Comparison of ENCODE assay signal across 9 cellular contexts in genomic region chr6:95866732-95867131, GRCh38.
A peak's percentile ranks its signal among the peaks of the same experiment; 100 is the strongest.
DNase-seq lines count a peak whose midpoint lies in the region; FAIRE-seq and TF ChIP-seq lines count a peak whose summit lies in the region.
"Had no signal": no experiment of that assay in that cellular context is flagged by ENCODE, and none has a peak within 500 bp of the region (broad histone marks: within the 10 kb centered on the region; RNA-seq: fewer than 3 reads in every experiment).

No MANE protein-coding gene starts in this region.

- no peaks in the 10 kb centered on the region for H3K23me2 ChIP-seq in H1 (ENCODE audit: low read depth, low read length)

- H2BK5ac ChIP-seq in H1 (ENCODE audit: low read depth, low read length) (no peak overlapping the region), mesenchymal stem cell (ENCODE audit: low read depth, low read length, poor library complexity, severe bottlenecking) (no peak overlapping the region)

- intact Hi-C loops in left ventricle myocardium inferior (cut with micrococcal nuclease): no loop called here
- intact Hi-C loops in cardiac septum (cut with DNase I): loop anchor here (5.0 kb wide), 1 partner anchor 434 kb away; no protein-coding TSS in a partner anchor

- CTCF ChIA-PET in H1 (lab: Charles Lee; ENCODE audit: partially characterized antibody): interaction anchor here (0.7 to 2.8 kb wide), 30 partner anchors 8 to 530 kb away, joined by 3 to 17 read pairs (median 3); partner anchors contain the start of gene FUT9

- 66% methylated on average over 7 of the region's 7 CpGs; no CpG with 5 or more reads in 1 of the 2 experiments for WGBS in H1 (ENCODE audit: extremely low coverage in 1 of 2, insufficient coverage in 1 of 2, insufficient read length in 1 of 2, insufficient replicate concordance in 2 of 2, low coverage in 1 of 2, low lambda C conversion rate in 2 of 2, missing lambda C conversion rate in 1 of 2), 2 experiments
- WGBS in mesenchymal stem cell: 41% methylated on average over 7 of the region's 7 CpGs

- no peak overlapping the region for H4K91ac ChIP-seq in H1 (replicated peaks; ENCODE audit: insufficient read length, low read length)
- H4K91ac ChIP-seq in mesenchymal stem cell (ENCODE audit: low read length): no peak overlapping the region

- H2AK5ac ChIP-seq in H1 (ENCODE audit: low read depth, low read length): no peak overlapping the region
- no peak overlapping the region for H2AK5ac ChIP-seq in mesenchymal stem cell (ENCODE audit: low read length, severe bottlenecking)

- no peaks in the 10 kb centered on the region for H4K20me1 ChIP-seq in H1 (replicated peaks in 1 of 2; ENCODE audit: control insufficient read depth in 1 of 2, insufficient read depth in 2 of 2, low read length in 2 of 2)

- H3K4me1 ChIP-seq in left ventricle myocardium inferior (no peaks in the 10 kb centered on the region), H1 (replicated peaks in 1 of 4; ENCODE audit: control insufficient read depth in 3 of 4, insufficient read depth in 4 of 4, low read length in 3 of 4) (no peaks in the 10 kb centered on the region), mesenchymal stem cell (ENCODE audit: control insufficient read depth, insufficient read depth, low read depth, low read length) (no peaks in the 10 kb centered on the region)

- H4K5ac ChIP-seq in H1 (ENCODE audit: insufficient read length, low read depth, low read length): no peak overlapping the region

- no peaks in the 10 kb centered on the region for H3K79me2 ChIP-seq in H1 (ENCODE audit: control insufficient read depth in 1 of 2, insufficient read depth in 2 of 2, low read length in 2 of 2)

- no peak overlapping the region for H2BK12ac ChIP-seq in H1 (ENCODE audit: low read depth, low read length)
- H2BK12ac ChIP-seq in mesenchymal stem cell (ENCODE audit: low read length in 2 of 2): no peak overlapping the region

- peak; percentile 74 to 76 for TF ChIP-seq RAD21 in H1 (IDR thresholded peaks at IDR 0.05 in 1 of 2, conservative IDR thresholded peaks at IDR 0.05 in 1 of 2; ENCODE audit: low read depth in 2 of 2, low read length in 2 of 2)

- no peak for TF ChIP-seq EP300 in H1 (IDR thresholded peaks at IDR 0.05; ENCODE audit: borderline replicate concordance in 1 of 2, low read depth in 2 of 2, low read length in 2 of 2)

- H3K14ac ChIP-seq in H1 (ENCODE audit: insufficient read length): no peak overlapping the region
- H3K14ac ChIP-seq in mesenchymal stem cell (ENCODE audit: low read length in 2 of 2): no peak overlapping the region

- H3K9ac ChIP-seq in H1 (replicated peaks in 1 of 4; ENCODE audit: extremely low read depth in 1 of 4, low read depth in 3 of 4, low read length in 3 of 4) (no peak overlapping the region), mesenchymal stem cell (ENCODE audit: low read length) (no peak overlapping the region)

- H3K79me1 ChIP-seq in H1 (ENCODE audit: low read depth, low read length) (no peaks in the 10 kb centered on the region), mesenchymal stem cell (replicated peaks; ENCODE audit: low read length, poor library complexity, severe bottlenecking) (no peaks in the 10 kb centered on the region)

- H2BK15ac ChIP-seq in H1 (ENCODE audit: low read length) (no peak overlapping the region), mesenchymal stem cell (ENCODE audit: low read depth, poor library complexity, severe bottlenecking) (no peak overlapping the region)

- no peak overlapping the region for H3K18ac ChIP-seq in H1 (ENCODE audit: extremely low read depth, low read length)
- H3K18ac ChIP-seq in mesenchymal stem cell (ENCODE audit: low read depth in 1 of 2, low read length in 2 of 2): no peak overlapping the region

- H3K4ac ChIP-seq in H1 (replicated peaks; ENCODE audit: insufficient read length, low read depth, low read length): no peak overlapping the region
- H3K4ac ChIP-seq in mesenchymal stem cell (ENCODE audit: low read depth in 1 of 2, low read length in 2 of 2): no peak overlapping the region

- H3K27me3 ChIP-seq in left ventricle myocardium inferior (ENCODE audit: low read depth): no peaks in the 10 kb centered on the region
- no peaks in the 10 kb centered on the region for H3K27me3 ChIP-seq in H1 (replicated peaks in 1 of 4; ENCODE audit: control insufficient read depth in 3 of 4, extremely low read depth in 1 of 4, insufficient read depth in 3 of 4, low read length in 3 of 4)
- H3K27me3 ChIP-seq in mesenchymal stem cell (ENCODE audit: control insufficient read depth in 1 of 2, insufficient read depth in 1 of 2, low read length in 2 of 2): no peaks in the 10 kb centered on the region

- no peak overlapping the region for H3K56ac ChIP-seq in H1 (replicated peaks; ENCODE audit: insufficient read length, low read depth, low read length)

- H3K23ac ChIP-seq in H1 (ENCODE audit: insufficient read length): no peak overlapping the region
- no peak overlapping the region for H3K23ac ChIP-seq in mesenchymal stem cell (ENCODE audit: low read length in 2 of 2)

- H2AFZ ChIP-seq in H1 (ENCODE audit: low read length): no peak overlapping the region
- H2AFZ ChIP-seq in mesenchymal stem cell (ENCODE audit: low read depth, low read length): no peak overlapping the region

- no peak overlapping the region for H3K4me3 ChIP-seq in left ventricle myocardium inferior
- no peak overlapping the region for H3K4me3 ChIP-seq in H1 (ENCODE audit: extremely low read depth in 1 of 4, insufficient read depth in 2 of 4, low read depth in 3 of 4, low read length in 4 of 4)
- no peak overlapping the region for H3K4me3 ChIP-seq in mesenchymal stem cell (ENCODE audit: insufficient read depth in 1 of 2, low read depth in 1 of 2, low read length in 2 of 2)
- no peak overlapping the region for H3K4me3 ChIP-seq in foreskin fibroblast (ENCODE audit: low read depth in 1 of 2, low read length in 2 of 2)

- TF ChIP-seq CTCF in left ventricle myocardium inferior (IDR thresholded peaks at IDR 0.05; ENCODE audit: borderline replicate concordance): peak; percentile 59
- peak; percentile 52 to 70 (median 55) for TF ChIP-seq CTCF in H1 (IDR thresholded peaks at IDR 0.05; ENCODE audit: control extremely low read depth in 1 of 3, insufficient read depth in 1 of 3, low read depth in 1 of 3, low read length in 3 of 3)
- TF ChIP-seq CTCF in foreskin fibroblast (IDR thresholded peaks at IDR 0.05; ENCODE audit: low read depth, low read length): no peak

- H3K9me3 ChIP-seq in left ventricle myocardium inferior (replicated peaks) (peaks cover 3% of the 10 kb centered on the region), H1 (ENCODE audit: insufficient read depth in 2 of 2, low read depth in 1 of 2, low read length in 1 of 2) (no peaks in the 10 kb centered on the region), mesenchymal stem cell (ENCODE audit: control insufficient read depth, low read length) (no peaks in the 10 kb centered on the region)

- H3K36me3 ChIP-seq in left ventricle myocardium inferior (no peaks in the 10 kb centered on the region), H1 (ENCODE audit: control insufficient read depth in 2 of 4, insufficient read depth in 4 of 4, low read length in 3 of 4) (no peaks in the 10 kb centered on the region), mesenchymal stem cell (ENCODE audit: control insufficient read depth in 1 of 2, insufficient read depth in 2 of 2, low read depth in 1 of 2, low read length in 2 of 2) (no peaks in the 10 kb centered on the region)

- DNase-seq in left ventricle myocardium inferior (no peak), cardiac septum (ENCODE audit: low spot score) (no peak), NCI-H2029 treated with DMSO at 0.1 percent for 48 hours (lab: John Stamatoyannopoulos, UW) (peak; percentile 1), H1 (ENCODE audit: low read depth in 1 of 2, low spot score in 2 of 2) (peak in 1 of 2 experiments; percentile 5), urothelium cell line (ENCODE audit: low spot score) (peak; percentile 2), mesenchymal stem cell (no peak), AG08396 (ENCODE audit: low spot score) (no peak), foreskin fibroblast (no peak)
- DNase-seq: DMS79 treated with DMSO at 0.1 percent for 48 hours had no signal

- no peak overlapping the region for H2BK20ac ChIP-seq in H1 (ENCODE audit: low read length)

- POLR2A ChIA-PET in H1 (lab: Charles Lee; ENCODE audit: partially characterized antibody): no interaction called here

- TF ChIP-seq POLR2A in H1 (IDR thresholded peaks at IDR 0.05; ENCODE audit: control extremely low read depth in 1 of 2, low read depth in 2 of 2, low read length in 2 of 2): no peak

- H4K8ac ChIP-seq in H1 (ENCODE audit: extremely low read depth, insufficient read depth, low read length) (no peak overlapping the region), mesenchymal stem cell (ENCODE audit: low read length) (no peak overlapping the region)

- H3K27ac ChIP-seq in left ventricle myocardium inferior (replicated peaks) (no peak overlapping the region), H1 (ENCODE audit: low read depth, low read length) (no peak overlapping the region), mesenchymal stem cell (ENCODE audit: low read length, poor library complexity, severe bottlenecking) (no peak overlapping the region)

- H3K4me2 ChIP-seq in H1 (ENCODE audit: insufficient read depth in 1 of 2, low read depth in 2 of 2, low read length in 2 of 2): no peak overlapping the region
- H3K4me2 ChIP-seq in mesenchymal stem cell (ENCODE audit: low read length, poor library complexity, severe bottlenecking): no peak overlapping the region

- no peak for FAIRE-seq in H1 (lab: Jason Lieb, UNC)
- FAIRE-seq in urothelium cell line (lab: Jason Lieb, UNC): no peak

- H2BK120ac ChIP-seq in H1 (replicated peaks; ENCODE audit: low read depth, low read length) (no peak overlapping the region), mesenchymal stem cell (ENCODE audit: low read depth, low read length) (no peak overlapping the region)

TF ChIP-seq in H1, 55 proteins besides CTCF, POLR2A, EP300 and RAD21:
- TF ChIP-seq RFX5 (IDR thresholded peaks at IDR 0.05; ENCODE audit: borderline replicate concordance, low read depth, low read length): no peak
- TF ChIP-seq BRCA1 (IDR thresholded peaks at IDR 0.05; ENCODE audit: low read depth, low read length): no peak
- TF ChIP-seq NANOG (IDR thresholded peaks at IDR 0.05; ENCODE audit: insufficient read depth, low read depth, low read length, poor library complexity, severe bottlenecking): no peak
- no peak for TF ChIP-seq SIX5 (IDR thresholded peaks at IDR 0.05; ENCODE audit: low read depth, low read length)
- TF ChIP-seq SRF (IDR thresholded peaks at IDR 0.05; ENCODE audit: low read depth, low read length): no peak
- no peak for TF ChIP-seq RXRA (IDR thresholded peaks at IDR 0.05; ENCODE audit: insufficient read depth, low read depth, low read length)
- TF ChIP-seq FOSL1 (IDR thresholded peaks at IDR 0.05; ENCODE audit: insufficient read depth, low read depth, low read length): no peak
- no peak for TF ChIP-seq BCL11A (IDR thresholded peaks at IDR 0.05; ENCODE audit: low read depth in 2 of 2, low read length in 2 of 2)
- TF ChIP-seq KDM1A (IDR thresholded peaks at IDR 0.05; ENCODE audit: borderline replicate concordance, low read length): no peak
- no peak for TF ChIP-seq EGR1 (IDR thresholded peaks at IDR 0.05; ENCODE audit: borderline replicate concordance, low read depth, low read length)

Comparison
In these comparisons a context has a peak if more than half of its experiments do, and no peak if none do; other contexts are left out.
1. DNase-seq: peak in NCI-H2029 treated with DMSO at 0.1 percent for 48 hours (single experiment) and urothelium cell line (single experiment); none in left ventricle myocardium inferior (single experiment), cardiac septum (single experiment), mesenchymal stem cell (single experiment), AG08396 (single experiment) and foreskin fibroblast (0 of 2).